ENCODE assay signal across 12 cellular contexts in the genomic region with DNA sequence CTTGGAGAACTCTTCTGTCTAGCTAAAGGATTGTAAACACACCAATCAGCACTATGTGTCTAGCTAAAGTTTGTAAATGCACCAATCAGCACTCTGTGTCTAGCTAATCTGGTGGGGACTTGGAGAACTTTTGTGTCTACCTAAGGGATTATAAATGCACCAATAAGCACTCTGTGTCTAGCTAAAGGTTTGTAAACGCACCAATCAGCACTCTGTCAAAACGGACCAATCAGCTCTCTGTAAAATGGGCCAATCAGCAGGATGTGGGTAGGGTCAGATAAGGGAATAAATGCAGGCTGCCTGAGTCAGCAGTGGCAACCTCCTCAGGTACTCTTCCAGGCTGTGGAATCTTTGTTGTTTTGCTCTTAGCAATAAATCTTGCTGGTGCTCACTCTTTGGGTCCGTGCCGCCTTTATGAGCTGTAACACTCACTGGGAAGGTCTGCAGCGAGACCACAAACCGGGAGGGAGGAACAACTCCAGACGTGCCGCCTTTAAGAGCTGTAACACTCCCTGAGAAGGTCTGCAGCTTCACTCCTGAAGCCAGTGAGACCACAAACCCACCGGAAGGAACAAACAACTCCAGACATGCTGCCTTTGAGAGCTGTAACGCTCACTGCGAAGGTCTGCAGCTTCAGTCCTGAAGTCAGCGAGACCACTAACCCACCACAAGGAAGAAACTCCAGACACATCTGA. TPM values are rescaled to one million over a fixed set of nuclear protein-coding genes. Genes with fewer than 3 reads are reported as not detected.
DNase-seq lines count a peak whose midpoint lies in the region; ATAC-seq and TF ChIP-seq lines count a peak whose summit lies in the region.
"Not testable (repeated sequence)": the region's sequence is repeated elsewhere in the genome, so short reads cannot be mapped to it uniquely, and the experiment has no call there.
"Had no signal": no experiment of that assay in that cellular context is flagged by ENCODE, and none has a peak within 500 bp of the region (broad histone marks: within the 10 kb centered on the region; RNA-seq: fewer than 3 reads in every experiment).

No MANE protein-coding gene starts in this region.

- TF ChIP-seq CTCF in DND-41 (IDR thresholded peaks at IDR 0.05; ENCODE audit: borderline replicate concordance, extremely low read depth, low read length, poor library complexity, severe bottlenecking); WTC11 (IDR thresholded peaks at IDR 0.05); foreskin keratinocyte (conservative IDR thresholded peaks at IDR 0.05); natural killer cell (IDR thresholded peaks at IDR 0.05): not testable (repeated sequence)

- not testable (repeated sequence) for H4K20me1 ChIP-seq in DND-41 (ENCODE audit: insufficient read depth, low read length)

- CTCF ChIA-PET in WTC11 (lab: Charles Lee), result interaction anchor here (0.9 to 1.4 kb wide), 2 partner anchors 13 to 120 kb away, joined by 3 read pairs; no protein-coding TSS in a partner anchor

- not testable (repeated sequence) for H3K27me3 ChIP-seq in DND-41 (ENCODE audit: insufficient read depth, low read length, poor library complexity); foreskin keratinocyte

- H2AFZ ChIP-seq in DND-41 (ENCODE audit: low read depth, low read length), result peak overlapping the region; percentile 55; the same call in 1 of the 2 replicates

- H3K27ac Mint-ChIP-seq in WTC11; activated naive CD8-positive, alpha-beta T cell treated with anti-CD3 and anti-CD28 coated beads for 36 hours; natural killer cell: not testable (repeated sequence)

- peaks cover 13% of the 10 kb centered on the region for H3K79me2 ChIP-seq in DND-41 (ENCODE audit: insufficient read depth, low read length)

- not testable (repeated sequence) for H3K27me3 Mint-ChIP-seq in WTC11 (ENCODE audit: low read depth); activated naive CD8-positive, alpha-beta T cell treated with anti-CD3 and anti-CD28 coated beads for 36 hours; natural killer cell (ENCODE audit: low read depth in 2 of 2)

- POLR2A ChIA-PET in WTC11 (lab: Charles Lee), result not testable (repeated sequence)

- ATAC-seq in DND-41 (ENCODE audit: insufficient read depth, low read depth) (peak; percentile 85), foreskin keratinocyte (peak; percentile 16)
- ATAC-seq in WTC11, natural killer cell: not testable (repeated sequence)

- H3K9ac ChIP-seq in DND-41 (ENCODE audit: low read depth, low read length), result peak overlapping the region; percentile 63

- H3K4me2 ChIP-seq in DND-41 (ENCODE audit: insufficient read depth, low read length), result peak overlapping the region; percentile 66

- H3K4me1 Mint-ChIP-seq in WTC11, result peaks cover 22% of the 10 kb centered on the region
- H3K4me1 Mint-ChIP-seq in activated naive CD8-positive, alpha-beta T cell treated with anti-CD3 and anti-CD28 coated beads for 36 hours, result peaks cover 10% of the 10 kb centered on the region
- H3K4me1 Mint-ChIP-seq in natural killer cell, result peaks cover 17 to 21% of the 10 kb centered on the region in 2 donors

- H3K27ac ChIP-seq in DND-41 (ENCODE audit: low read length), result peak overlapping the region; percentile 97
- H3K27ac ChIP-seq in foreskin keratinocyte, result not testable (repeated sequence)

- not testable (repeated sequence) for H3K36me3 ChIP-seq in DND-41 (ENCODE audit: insufficient read depth, low read length)

- DNase-seq in DND-41, result peak; percentile 90
- DNase-seq in Kasumi-1 (lab: John Stamatoyannopoulos, UW), result peak; percentile 93 to 95
- peak; percentile 39 for DNase-seq in SKM-1 treated with dmso at 0.1 percent for 144 hours (lab: John Stamatoyannopoulos, UW; ENCODE audit: unreplicated experiment)
- not testable (repeated sequence) for DNase-seq in WTC11 (ENCODE audit: low spot score); activated naive CD8-positive, alpha-beta T cell treated with anti-CD3 and anti-CD28 coated beads for 36 hours; natural killer cell
- peak in 1 of 2 donors; percentile 60 for DNase-seq in foreskin keratinocyte

- not testable (repeated sequence) for H3K9me3 ChIP-seq in DND-41 (ENCODE audit: insufficient read depth, low read length, severe bottlenecking)

- not testable (repeated sequence) for H3K4me3 Mint-ChIP-seq in WTC11
- peak overlapping the region; percentile 14 for H3K4me3 Mint-ChIP-seq in activated naive CD8-positive, alpha-beta T cell treated with anti-CD3 and anti-CD28 coated beads for 36 hours
- peak overlapping the region; percentile 47 for H3K4me3 Mint-ChIP-seq in natural killer cell

- intact Hi-C loops in natural killer cell (cut with micrococcal nuclease), result loop anchor here (5.0 to 10.0 kb wide), 2 partner anchors 300 to 783 kb away; no protein-coding TSS in a partner anchor

- H3K4me1 ChIP-seq in DND-41 (ENCODE audit: insufficient read depth, low read length), result peaks cover 77% of the 10 kb centered on the region
- H3K4me1 ChIP-seq in foreskin keratinocyte, result not testable (repeated sequence)

- not testable (repeated sequence) for H3K36me3 Mint-ChIP-seq in WTC11; activated naive CD8-positive, alpha-beta T cell treated with anti-CD3 and anti-CD28 coated beads for 36 hours; natural killer cell

- not testable (repeated sequence) for H3K9me3 Mint-ChIP-seq in WTC11; activated naive CD8-positive, alpha-beta T cell treated with anti-CD3 and anti-CD28 coated beads for 36 hours; natural killer cell

- peak overlapping the region; percentile 18 to 59; a peak in 3 of 4 replicates for H3K4me3 ChIP-seq in DND-41 (ENCODE audit: low read depth in 1 of 2, low read length in 2 of 2)

TF ChIP-seq in WTC11, 78 proteins besides CTCF, POLR2A, EP300 and RAD21:
- TF ChIP-seq NFYB (CRISPR knock-in tag; conservative IDR thresholded peaks at IDR 0.05; ENCODE audit: low read depth), result 0 out of 2 replicates have a peak, but pooled peaks have one; percentile 28

RNA-seq across cellular contexts. Expression of gene TMC3, which starts 40.4 kb away (rescaled TPM):
- total RNA-seq in WTC11 (2021) (not detected in 3 replicates), foreskin keratinocyte (not detected in 2 replicates), natural killer cell (not detected)
- total RNA-seq in activated naive CD8-positive, alpha-beta T cell treated with anti-CD3 and anti-CD28 coated beads for 36 hours, result not detected
- polyA plus RNA-seq in foreskin keratinocyte, result not detected in 2 replicates
- total RNA-seq: Calu3; CD4-positive, CD25-positive, alpha-beta regulatory T cell; GM23248; HT-29; Right ventricle myocardium superior had no signal
- polyA plus RNA-seq: GM23248 had no signal
